In genomic region chr4:170009291-170009690, GRCh38 we compare ENCODE assay signal across 28 cellular contexts.
"Had no signal": no experiment of that assay in that cellular context is flagged by ENCODE, and none has a peak within 500 bp of the region (broad histone marks: within the 10 kb centered on the region; RNA-seq: fewer than 3 reads in every experiment).

No MANE protein-coding gene starts in this region.

- H3K27me3 ChIP-seq: adrenal gland, brain microvascular endothelial cell, hepatocyte, pancreas, right atrium auricular region, spleen, suprapubic skin, tibial artery, upper lobe of right lung had no signal

- DNase-seq: activated CD4-positive, alpha-beta memory T cell treated with anti-CD3 and anti-CD28 coated beads for 36 hours; activated CD4-positive, alpha-beta T cell treated with anti-CD3 and anti-CD28 coated beads, Interleukin-2, amount 10 ng/mL, durations not matched to agents 24 days and 14 days; activated CD4-positive, CD25-positive, alpha-beta regulatory T cell treated with anti-CD3 and anti-CD28 coated beads, Interleukin-2, amount 50 U/mL, for 72 hours; activated CD8-positive, alpha-beta memory T cell treated with anti-CD3 and anti-CD28 coated beads, Interleukin-2, amount 50 U/mL, for 4 hours; activated naive CD4-positive, alpha-beta T cell; activated T-cell treated with anti-CD3 and anti-CD28 coated beads, Interleukin-2, amount 50 U/mL, for 24 hours; adrenal gland; brain microvascular endothelial cell; caudate nucleus; effector CD4-positive, alpha-beta T cell; glutamatergic neuron; left cardiac atrium; naive B cell; nephron progenitor cell; nucleus accumbens; pancreas; spleen; stimulated activated naive CD4-positive, alpha-beta T cell; SW 1271; T-helper 9 cell; tibial artery; upper lobe of right lung had no signal

- H3K9me3 ChIP-seq: adrenal gland, pancreas, prostate gland, right atrium auricular region, spleen, suprapubic skin, tibial artery, upper lobe of right lung had no signal

- H3K4me1 ChIP-seq: adrenal gland, pancreas, prostate gland, upper lobe of right lung had no signal

- H3K4me3 ChIP-seq: adrenal gland, hepatocyte, pancreas, prostate gland, right atrium auricular region, spleen, suprapubic skin, tibial artery, upper lobe of right lung had no signal

- H3K27ac ChIP-seq: adrenal gland, brain microvascular endothelial cell, hepatocyte, pancreas, prostate gland, right atrium auricular region, spleen, suprapubic skin, tibial artery, upper lobe of right lung had no signal

- H3K36me3 ChIP-seq: adrenal gland, brain microvascular endothelial cell, pancreas, prostate gland, right atrium auricular region, spleen, suprapubic skin, tibial artery, upper lobe of right lung had no signal

- ATAC-seq: activated naive CD4-positive, alpha-beta T cell treated with anti-CD3 and anti-CD28 coated beads, Interleukin-2, amount 50 U/mL, for 72 hours; activated T-helper 17 cell treated with anti-CD3 and anti-CD28 coated beads, Interleukin-2, amount 50 U/mL, for 72 hours; left cardiac atrium; pancreas; upper lobe of right lung had no signal
